Comparison of ENCODE assay signal across 11 cellular contexts in the genomic region with DNA sequence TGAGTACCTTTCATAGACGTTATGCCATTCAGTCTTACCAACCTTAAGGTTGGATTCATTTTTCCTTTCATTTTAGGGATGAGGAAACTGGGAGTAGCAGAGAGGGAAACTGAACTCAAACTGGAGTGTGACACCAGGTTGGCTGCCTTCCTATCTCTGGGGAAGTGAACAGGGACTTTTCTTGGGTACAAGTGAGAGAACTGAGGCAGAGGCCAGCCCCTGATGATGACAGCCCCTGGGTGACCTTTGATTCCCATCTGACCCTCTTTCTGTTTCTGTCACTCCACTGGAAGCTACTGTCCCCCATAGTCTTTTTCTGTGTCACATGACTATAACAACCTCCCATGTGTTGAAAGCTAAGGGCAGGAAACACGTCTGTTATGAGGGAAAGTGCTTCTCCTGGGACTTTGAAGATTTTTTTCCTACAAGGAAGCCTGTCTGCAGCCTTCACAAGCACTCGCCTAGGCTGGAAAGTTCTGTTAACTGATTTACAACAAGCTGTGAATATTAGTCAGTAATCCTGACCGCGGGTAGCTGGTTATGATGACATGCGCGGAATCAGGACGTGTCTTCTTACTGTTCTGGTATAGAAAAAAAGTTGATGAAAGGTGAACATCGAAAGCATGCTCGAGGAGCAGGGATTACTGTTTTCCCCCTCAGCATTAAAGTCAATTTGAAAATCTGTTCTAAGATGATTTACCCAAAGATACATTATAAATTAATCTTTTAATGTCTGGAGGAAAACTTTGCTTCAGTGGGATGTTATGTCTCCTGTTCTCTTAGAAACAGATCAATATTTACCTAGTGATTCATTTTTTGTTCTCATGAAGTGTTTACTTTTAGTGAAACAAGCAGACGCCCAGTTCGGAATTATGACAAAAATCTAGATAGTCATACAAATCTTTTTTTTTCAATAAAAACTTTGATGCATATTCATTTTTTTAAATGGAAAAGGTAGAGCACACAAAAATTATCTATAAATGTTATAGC. TPM values are rescaled to one million over a fixed set of nuclear protein-coding genes. Genes with fewer than 3 reads are reported as not detected.
DNase-seq lines count a peak whose midpoint lies in the region; ATAC-seq, FAIRE-seq and TF ChIP-seq lines count a peak whose summit lies in the region.
"Had no signal": no experiment of that assay in that cellular context is flagged by ENCODE, and none has a peak within 500 bp of the region (broad histone marks: within the 10 kb centered on the region; RNA-seq: fewer than 3 reads in every experiment).

No MANE protein-coding gene starts in this region.

- peaks cover 0 to 5% of the 10 kb centered on the region in 2 experiments; a peak in 2 of 5 replicates for H3K4me1 ChIP-seq in K562 (replicated peaks in 1 of 2; ENCODE audit: control insufficient read depth in 2 of 2, insufficient read depth in 2 of 2, low read length in 2 of 2)
- peaks cover 3 to 23% (median 17%) of the 10 kb centered on the region in 5 donors for H3K4me1 ChIP-seq in subcutaneous abdominal adipose tissue (ENCODE audit: control insufficient read depth in 5 of 5, insufficient read depth in 5 of 5, low read length in 5 of 5)
- H3K4me1 ChIP-seq: BLaER1 had no signal

- ATAC-seq in K562 = no peak
- ATAC-seq in CD4-positive, alpha-beta T cell (ENCODE audit: poor library complexity) = no peak
- ATAC-seq: activated CD8-positive, alpha-beta memory T cell treated with anti-CD3 and anti-CD28 coated beads, Interleukin-2, amount 10 ng/mL, durations not matched to agents 7 days and 5 days had no signal

- no peaks in the 10 kb centered on the region for H3K9me1 ChIP-seq in K562 (ENCODE audit: control insufficient read depth, insufficient read depth, low read length)

- H4K20me1 ChIP-seq in K562 (replicated peaks; ENCODE audit: control insufficient read depth, insufficient read depth, low read length) = no peaks in the 10 kb centered on the region
- H4K20me1 ChIP-seq: BLaER1 had no signal

- DNase-seq in SIG-M5 treated with dmso at 0.1 percent for 504 hours (lab: John Stamatoyannopoulos, UW; ENCODE audit: unreplicated experiment) (peak; percentile 49), SIG-M5 (lab: John Stamatoyannopoulos, UW) (no peak), K562 (ENCODE audit: extremely low read depth in 1 of 4, low spot score in 3 of 4) (no peak), immature natural killer cell (no peak), GF-D8 (lab: John Stamatoyannopoulos, UW) (no peak), SK-N-DZ (ENCODE audit: low spot score) (no peak)
- DNase-seq in CD4-positive, alpha-beta T cell = no peak
- DNase-seq: activated CD8-positive, alpha-beta memory T cell treated with anti-CD3 and anti-CD28 coated beads, Interleukin-2, amount 10 ng/mL, durations not matched to agents 7 days and 5 days; NCI-H446 had no signal

- peaks cover 90% of the 10 kb centered on the region for H3K36me3 ChIP-seq in K562 (ENCODE audit: control insufficient read depth, insufficient read depth, low read length)
- peaks cover 4 to 43% (median 28%) of the 10 kb centered on the region in 5 donors for H3K36me3 ChIP-seq in subcutaneous abdominal adipose tissue (ENCODE audit: control insufficient read depth in 5 of 5, insufficient read depth in 5 of 5, low read length in 5 of 5)

- FAIRE-seq in K562 (lab: Jason Lieb, UNC) = no peak

- TF ChIP-seq CTCF in K562 (IDR thresholded peaks at IDR 0.05 in 2 of 3, conservative IDR thresholded peaks at IDR 0.05 in 1 of 3; ENCODE audit: insufficient read depth in 2 of 3, low read depth in 1 of 3, low read length in 3 of 3) = no peak
- TF ChIP-seq CTCF in CD4-positive, alpha-beta T cell (IDR thresholded peaks at IDR 0.05) = no peak

- POLR2A ChIA-PET in K562 (lab: Yijun Ruan, JAX) = interaction anchor here (0.6 to 1.2 kb wide), 3 partner anchors 14 to 915 kb away, joined by 3 to 4 read pairs (median 3); no protein-coding TSS in a partner anchor
- POLR2A ChIA-PET in CD4-positive, alpha-beta T cell (lab: Charles Lee) = interaction anchor here (2.0 kb wide), 1 partner anchor 32 kb away, joined by 4 read pairs; a partner anchor contains a TSS

- peaks cover 11% of the 10 kb centered on the region; the same call in 1 of the 3 replicates for H3K79me2 ChIP-seq in K562 (ENCODE audit: control insufficient read depth, insufficient read depth, low read length)

- no peak overlapping the region for H3K4me3 ChIP-seq in K562
- no peak overlapping the region for H3K4me3 ChIP-seq in subcutaneous abdominal adipose tissue (ENCODE audit: low read depth in 1 of 5, low read length in 5 of 5)
- H3K4me3 ChIP-seq: BLaER1 had no signal

- 90% methylated on average over 12 of the region's 12 CpGs for WGBS in K562 (ENCODE audit: insufficient coverage, low coverage, missing lambda C conversion rate)

- intact Hi-C loops in K562 (cut with micrococcal nuclease) = no loop called here
- intact Hi-C loops in CD4-positive, alpha-beta T cell (cut with DNase I, micrococcal nuclease) = no loop called here

- in situ Hi-C loops in K562 (cut with MboI) = no loop called here

- H3K27ac Mint-ChIP-seq in immature natural killer cell = peak overlapping the region in 5 of 6 donors; percentile 8 to 54 (median 18)
- H3K27ac Mint-ChIP-seq in CD4-positive, alpha-beta T cell = no peak overlapping the region
- H3K27ac Mint-ChIP-seq: activated CD8-positive, alpha-beta memory T cell treated with anti-CD3 and anti-CD28 coated beads, Interleukin-2, amount 10 ng/mL, durations not matched to agents 7 days and 5 days had no signal

- BruUV-seq in K562 (replicated peaks; lab: Mats Ljungman, UMichigan) = no TSS peak

- CTCF ChIA-PET in K562 (lab: Yijun Ruan, JAX; ENCODE audit: low intra/inter-chr PET ratio) = no interaction called here
- CTCF ChIA-PET in CD4-positive, alpha-beta T cell (lab: Charles Lee) = interaction anchor here (0.8 to 2.4 kb wide), 2 partner anchors 10 to 227 kb away, joined by 3 to 12 read pairs; no protein-coding TSS in a partner anchor

- no peaks in the 10 kb centered on the region for H3K27me3 Mint-ChIP-seq in immature natural killer cell (ENCODE audit: low read depth in 3 of 3)
- H3K27me3 Mint-ChIP-seq in CD4-positive, alpha-beta T cell = no peaks in the 10 kb centered on the region
- H3K27me3 Mint-ChIP-seq: activated CD8-positive, alpha-beta memory T cell treated with anti-CD3 and anti-CD28 coated beads, Interleukin-2, amount 10 ng/mL, durations not matched to agents 7 days and 5 days had no signal

- no peak for TF ChIP-seq RAD21 in K562 (CRISPR knock-in tag; conservative IDR thresholded peaks at IDR 0.05 in 1 of 2, IDR thresholded peaks at IDR 0.05 in 1 of 2)

- H2AFZ ChIP-seq in K562 (ENCODE audit: low read depth, low read length) = no peak overlapping the region

- H3K27ac ChIP-seq in K562 (ENCODE audit: extremely low read depth, low read depth, low read length) (no peak overlapping the region), subcutaneous abdominal adipose tissue (ENCODE audit: low read depth, low read length) (peak overlapping the region; percentile 59)
- no peak overlapping the region for H3K27ac ChIP-seq in CD4-positive, alpha-beta T cell (ENCODE audit: low read depth, low read length)
- H3K27ac ChIP-seq: BLaER1 had no signal

- no peaks in the 10 kb centered on the region for H3K9me3 Mint-ChIP-seq in immature natural killer cell
- H3K9me3 Mint-ChIP-seq in CD4-positive, alpha-beta T cell = no peaks in the 10 kb centered on the region

- no peak overlapping the region for H3K4me3 Mint-ChIP-seq in immature natural killer cell
- H3K4me3 Mint-ChIP-seq in CD4-positive, alpha-beta T cell = no peak overlapping the region
- H3K4me3 Mint-ChIP-seq: activated CD8-positive, alpha-beta memory T cell treated with anti-CD3 and anti-CD28 coated beads, Interleukin-2, amount 10 ng/mL, durations not matched to agents 7 days and 5 days had no signal

- peaks cover 46 to 68% (median 50%) of the 10 kb centered on the region in 3 donors for H3K36me3 Mint-ChIP-seq in immature natural killer cell
- peaks cover 88% of the 10 kb centered on the region for H3K36me3 Mint-ChIP-seq in CD4-positive, alpha-beta T cell (ENCODE audit: low read depth)

- peaks cover 5 to 60% of the 10 kb centered on the region in 2 donors for H3K4me1 Mint-ChIP-seq in immature natural killer cell
- H3K4me1 Mint-ChIP-seq in CD4-positive, alpha-beta T cell (ENCODE audit: low read depth) = no peaks in the 10 kb centered on the region
- H3K4me1 Mint-ChIP-seq: activated CD8-positive, alpha-beta memory T cell treated with anti-CD3 and anti-CD28 coated beads, Interleukin-2, amount 10 ng/mL, durations not matched to agents 7 days and 5 days had no signal

- H3K27me3 ChIP-seq in K562 (ENCODE audit: control insufficient read depth in 2 of 2, insufficient read depth in 2 of 2, low read length in 2 of 2) (no peaks in the 10 kb centered on the region), subcutaneous abdominal adipose tissue (ENCODE audit: control insufficient read depth in 5 of 5, insufficient read depth in 4 of 5, low read length in 5 of 5) (no peaks in the 10 kb centered on the region)
- H3K27me3 ChIP-seq in CD4-positive, alpha-beta T cell (ENCODE audit: control insufficient read depth, insufficient read depth, low read length) = no peaks in the 10 kb centered on the region
- H3K27me3 ChIP-seq: BLaER1 had no signal

- no peak for TF ChIP-seq POLR2A in K562 (conservative IDR thresholded peaks at IDR 0.05)

- no peak overlapping the region for H3K4me2 ChIP-seq in K562 (ENCODE audit: insufficient read depth, low read length)
- H3K4me2 ChIP-seq: BLaER1 had no signal

- no peak for TF ChIP-seq EP300 in K562 (IDR thresholded peaks at IDR 0.05; ENCODE audit: low read length)

- H3K9me3 ChIP-seq in K562 (replicated peaks; ENCODE audit: control insufficient read depth, insufficient read depth, low read depth, low read length) (no peaks in the 10 kb centered on the region), subcutaneous abdominal adipose tissue (ENCODE audit: control insufficient read depth in 5 of 5, low read length in 5 of 5) (no peaks in the 10 kb centered on the region)
- H3K9me3 ChIP-seq in CD4-positive, alpha-beta T cell (ENCODE audit: control insufficient read depth, low read length) = no peaks in the 10 kb centered on the region
- H3K9me3 ChIP-seq: BLaER1 had no signal

- H3K9ac ChIP-seq in K562 (ENCODE audit: insufficient read depth in 1 of 2, low read depth in 2 of 2, low read length in 2 of 2) (no peak overlapping the region), subcutaneous abdominal adipose tissue (ENCODE audit: low read length in 5 of 5) (peak overlapping the region in 1 of 5 donors; percentile 13)
- H3K9ac ChIP-seq: BLaER1 had no signal

RNA-seq across cellular contexts. Expression of a gene that starts 31.5 kb away (rescaled TPM):
- 132 and 172 TPM in 2 replicates for total RNA-seq in K562 (2011; cell fraction: chromatin; rRNA removed; ENCODE audit: low replicate concordance)
- total RNA-seq in K562 (2011; cell fraction: nucleolus; rRNA removed) = 83.2 and 102 TPM in 2 replicates
- total RNA-seq in K562 (2011; cell fraction: nucleoplasm; rRNA removed) = 106 and 122 TPM in 2 replicates
- 33.0 and 57.6 TPM in 2 replicates for total RNA-seq in K562 (2014; rRNA removed)
- 41.4 and 47.5 TPM in 2 replicates for total RNA-seq in K562 (2014; rRNA removed; fragmentation: Illumina TruSeq; extraction: Trizol)
- total RNA-seq in K562 (2015; rRNA removed; fragmentation: Illumina TruSeq; extraction: Trizol) = 48.9 and 49.2 TPM in 2 replicates
- total RNA-seq in K562 (2021) = 80.9 and 99.8 TPM in 2 replicates
- polyA plus RNA-seq in K562 (2011; rRNA removed) = 54.0 and 74.7 TPM in 2 replicates
- 51.7 and 55.3 TPM in 2 replicates for polyA plus RNA-seq in K562 (2011; cell fraction: cytosol; rRNA removed)
- polyA plus RNA-seq in K562 (2011; cell fraction: nucleus; rRNA removed) = 45.7 and 51.1 TPM in 2 replicates
- 31.8 and 34.6 TPM in 2 replicates for polyA plus RNA-seq in K562 (2012)
- polyA plus RNA-seq in K562 (2014; fragmentation: Illumina TruSeq; extraction: Trizol) = 76.3 and 78.6 TPM in 2 replicates
- polyA plus RNA-seq in K562 (2014; fragmentation: Nextera tagmentation; extraction: Ambion mirVana) = 10 to 100 TPM; 16.9 to 18.1 TPM
- 30.4 and 34.5 TPM in 2 replicates for polyA plus RNA-seq in K562 (2014; rRNA removed)
- polyA minus RNA-seq in K562 (2011; rRNA and poly(A)+ RNA removed) = 150 and 180 TPM in 2 replicates
- 54.4 and 55.4 TPM in 2 replicates for polyA minus RNA-seq in K562 (2011; cell fraction: cytosol; rRNA and poly(A)+ RNA removed)
- polyA minus RNA-seq in K562 (2011; cell fraction: nucleus; rRNA and poly(A)+ RNA removed) = 26.9 and 57.4 TPM in 2 replicates
- 10 to 100 TPM; 26.9 to 70.6 (median 33.1) TPM for polyA plus RNA-seq in immature natural killer cell
- total RNA-seq in CD4-positive, alpha-beta T cell = 10 to 100 TPM; 36.0 to 39.2 TPM
- 8.2 and 13.7 TPM in 2 replicates for polyA plus RNA-seq in SK-N-DZ (2014; cell fraction: cytosol; rRNA removed)
- 3.5 and 5.1 TPM in 2 replicates for polyA plus RNA-seq in SK-N-DZ (2014; cell fraction: nucleus; rRNA removed)
